In genomic region chr2:235390108-235390815, GRCh38 we compare ENCODE assay signal across 8 cellular contexts.
DNase-seq lines count a peak whose midpoint lies in the region; ATAC-seq lines count a peak whose summit lies in the region.

No MANE protein-coding gene starts in this region.

- intact Hi-C loops in posterior vena cava (cut with DNase I): no loop called here

- peak; percentile 83 for ATAC-seq in HG03097 (IDR thresholded peaks at IDR 0.05; ENCODE audit: low FRiP score, unreplicated experiment)
- peak; percentile 94 for ATAC-seq in stimulated activated effector memory CD8-positive, alpha-beta T cell treated with anti-CD3 and anti-CD28 coated beads, Interleukin-12 subunit alpha, Interleukin-12 subunit beta, amount 100 ng/mL, for 72 hours

- no peaks in the 10 kb centered on the region for H3K36me3 Mint-ChIP-seq in stimulated activated effector memory CD8-positive, alpha-beta T cell treated with anti-CD3 and anti-CD28 coated beads, Interleukin-12 subunit alpha, Interleukin-12 subunit beta, amount 100 ng/mL, for 72 hours

- no peak overlapping the region for H3K27ac Mint-ChIP-seq in stimulated activated effector memory CD8-positive, alpha-beta T cell treated with anti-CD3 and anti-CD28 coated beads, Interleukin-12 subunit alpha, Interleukin-12 subunit beta, amount 100 ng/mL, for 72 hours

- no peaks in the 10 kb centered on the region for H3K9me3 Mint-ChIP-seq in stimulated activated effector memory CD8-positive, alpha-beta T cell treated with anti-CD3 and anti-CD28 coated beads, Interleukin-12 subunit alpha, Interleukin-12 subunit beta, amount 100 ng/mL, for 72 hours

- peaks cover 24% of the 10 kb centered on the region for H3K4me1 Mint-ChIP-seq in stimulated activated effector memory CD8-positive, alpha-beta T cell treated with anti-CD3 and anti-CD28 coated beads, Interleukin-12 subunit alpha, Interleukin-12 subunit beta, amount 100 ng/mL, for 72 hours

- DNase-seq in GDM1 (lab: John Stamatoyannopoulos, UW) (peak; percentile 42), T-helper 9 cell (peak; percentile 29), fibroblast of gingiva (ENCODE audit: low read depth) (peak; percentile 34), posterior vena cava (ENCODE audit: low spot score) (no peak), COR-L47 (lab: John Stamatoyannopoulos, UW) (no peak), DMS 273 (lab: John Stamatoyannopoulos, UW; ENCODE audit: unreplicated experiment) (no peak)
- DNase-seq in stimulated activated effector memory CD8-positive, alpha-beta T cell treated with anti-CD3 and anti-CD28 coated beads, Interleukin-12 subunit alpha, Interleukin-12 subunit beta, amount 100 ng/mL, for 72 hours (ENCODE audit: low spot score in 2 of 2): peak; percentile 16 to 50

- H3K4me3 Mint-ChIP-seq in stimulated activated effector memory CD8-positive, alpha-beta T cell treated with anti-CD3 and anti-CD28 coated beads, Interleukin-12 subunit alpha, Interleukin-12 subunit beta, amount 100 ng/mL, for 72 hours: peak overlapping the region; percentile 38

Comparison
In these comparisons a context has a peak if more than half of its experiments do, and no peak if none do; other contexts are left out.
1. DNase-seq: peak in GDM1 (single experiment), T-helper 9 cell (single experiment), fibroblast of gingiva (single experiment) and stimulated activated effector memory CD8-positive, alpha-beta T cell treated with anti-CD3 and anti-CD28 coated beads, Interleukin-12 subunit alpha, Interleukin-12 subunit beta, amount 100 ng/mL, for 72 hours (2 of 2); none in posterior vena cava (single experiment), COR-L47 (single experiment) and DMS 273 (single experiment).